ENCODE assay signal across 9 cellular contexts in genomic region chr12:65948320-65949008, GRCh38.
DNase-seq lines count a peak whose midpoint lies in the region; ATAC-seq and FAIRE-seq lines count a peak whose summit lies in the region.
"Had no signal": no experiment of that assay in that cellular context is flagged by ENCODE, and none has a peak within 500 bp of the region (broad histone marks: within the 10 kb centered on the region; RNA-seq: fewer than 3 reads in every experiment).

No MANE protein-coding gene starts in this region.

- WGBS in trophoblast cell (ENCODE audit: extremely low coverage, insufficient coverage, insufficient read length): 100% methylated on average over 1 of the region's 11 CpGs

- FAIRE-seq in frontal cortex (lab: Jason Lieb, UNC): no peak

- no peak overlapping the region for H3K18ac ChIP-seq in trophoblast cell (ENCODE audit: low read length)

- no peaks in the 10 kb centered on the region for H3K9me3 Mint-ChIP-seq in activated CD4-positive, alpha-beta T cell treated with anti-CD3 and anti-CD28 coated beads, Interleukin-2, amount 10 ng/mL, durations not matched to agents 7 days and 5 days

- H3K4me1 ChIP-seq in SJSA1 (replicated peaks) (peaks cover 41% of the 10 kb centered on the region), trophoblast cell (ENCODE audit: control insufficient read depth in 1 of 2, insufficient read depth in 2 of 2, low read length in 2 of 2) (peaks cover 6 to 8% of the 10 kb centered on the region in 2 experiments)

- H3K23ac ChIP-seq in trophoblast cell (ENCODE audit: low read length): no peak overlapping the region

- CTCF ChIA-PET in activated CD4-positive, alpha-beta T cell treated with anti-CD3 and anti-CD28 coated beads, Interleukin-2, amount 10 ng/mL, durations not matched to agents 7 days and 5 days (lab: Charles Lee): no interaction called here

- no peak overlapping the region for H4K91ac ChIP-seq in trophoblast cell (ENCODE audit: low read depth, low read length)

- no peak overlapping the region for H3K4me2 ChIP-seq in trophoblast cell (ENCODE audit: low read length)

- H3K4me3 Mint-ChIP-seq in activated CD4-positive, alpha-beta T cell treated with anti-CD3 and anti-CD28 coated beads, Interleukin-2, amount 10 ng/mL, durations not matched to agents 7 days and 5 days: no peak overlapping the region

- H3K27ac Mint-ChIP-seq in activated CD4-positive, alpha-beta T cell treated with anti-CD3 and anti-CD28 coated beads, Interleukin-2, amount 10 ng/mL, durations not matched to agents 7 days and 5 days: no peak overlapping the region

- peak overlapping the region; percentile 79 for H3K27ac ChIP-seq in SJSA1
- H3K27ac ChIP-seq in trophoblast cell (ENCODE audit: low read depth, low read length): peak overlapping the region; percentile 8

- H2BK12ac ChIP-seq in trophoblast cell (ENCODE audit: low read length): no peak overlapping the region

- H4K12ac ChIP-seq in trophoblast cell (ENCODE audit: low read depth, low read length): no peak overlapping the region

- no peaks in the 10 kb centered on the region for H3K4me1 Mint-ChIP-seq in activated CD4-positive, alpha-beta T cell treated with anti-CD3 and anti-CD28 coated beads, Interleukin-2, amount 10 ng/mL, durations not matched to agents 7 days and 5 days

- no peak overlapping the region for H2BK5ac ChIP-seq in trophoblast cell (ENCODE audit: low read depth, low read length, poor library complexity)

- H3K27me3 ChIP-seq in SJSA1 (replicated peaks): no peaks in the 10 kb centered on the region
- H3K27me3 ChIP-seq in trophoblast cell (ENCODE audit: insufficient read depth, low read length): no peaks in the 10 kb centered on the region

- no peak overlapping the region for H2BK120ac ChIP-seq in trophoblast cell (ENCODE audit: insufficient read depth, low read length, poor library complexity)

- ATAC-seq in GM19324 (IDR thresholded peaks at IDR 0.05; ENCODE audit: low FRiP score, unreplicated experiment): no peak
- no peak for ATAC-seq in stimulated activated naive CD8-positive, alpha-beta T cell treated with anti-CD3 and anti-CD28 coated beads, Interleukin-15, Interleukin-2, amounts not matched to agents 100 U/mL and 50 U/mL, for 24 hours

- no peaks in the 10 kb centered on the region for H3K36me3 Mint-ChIP-seq in activated CD4-positive, alpha-beta T cell treated with anti-CD3 and anti-CD28 coated beads, Interleukin-2, amount 10 ng/mL, durations not matched to agents 7 days and 5 days (ENCODE audit: low read depth)

- peak; percentile 97 for DNase-seq in Daoy (ENCODE audit: low read depth)
- peak; percentile 97 for DNase-seq in SJSA1 (ENCODE audit: low read depth in 1 of 2, low spot score in 2 of 2)
- peak; percentile 8 to 14 for DNase-seq in frontal cortex (ENCODE audit: low spot score in 2 of 2)
- no peak for DNase-seq in trophoblast cell
- DNase-seq in activated CD4-positive, alpha-beta T cell treated with anti-CD3 and anti-CD28 coated beads, Interleukin-2, amount 50 U/mL, for 1 hour: no peak
- DNase-seq in stimulated activated naive CD8-positive, alpha-beta T cell treated with anti-CD3 and anti-CD28 coated beads, Interleukin-15, Interleukin-2, amounts not matched to agents 100 U/mL and 50 U/mL, for 24 hours: no peak
- no peak for DNase-seq in activated CD4-positive, alpha-beta T cell treated with anti-CD3 and anti-CD28 coated beads, Interleukin-2, amount 10 ng/mL, durations not matched to agents 7 days and 5 days
- DNase-seq: NCI-H146 had no signal

- no peaks in the 10 kb centered on the region for H3K79me2 ChIP-seq in trophoblast cell (ENCODE audit: control insufficient read depth, insufficient read depth, low read length, poor library complexity)

- peaks cover 7% of the 10 kb centered on the region for H3K79me1 ChIP-seq in trophoblast cell (ENCODE audit: low read length)

- H3K9ac ChIP-seq in trophoblast cell (ENCODE audit: low read length): no peak overlapping the region

- H3K4me3 ChIP-seq in SJSA1 (peak overlapping the region; percentile 3), trophoblast cell (ENCODE audit: low read depth, low read length) (no peak overlapping the region)

- POLR2A ChIA-PET in activated CD4-positive, alpha-beta T cell treated with anti-CD3 and anti-CD28 coated beads, Interleukin-2, amount 10 ng/mL, durations not matched to agents 7 days and 5 days (lab: Charles Lee): no interaction called here

- H4K8ac ChIP-seq in trophoblast cell (ENCODE audit: low read depth, low read length): no peak overlapping the region

- peaks cover 4% of the 10 kb centered on the region for H3K27me3 Mint-ChIP-seq in activated CD4-positive, alpha-beta T cell treated with anti-CD3 and anti-CD28 coated beads, Interleukin-2, amount 10 ng/mL, durations not matched to agents 7 days and 5 days

- H3K9me3 ChIP-seq in SJSA1 (replicated peaks): no peaks in the 10 kb centered on the region
- H3K9me3 ChIP-seq in trophoblast cell (ENCODE audit: insufficient read depth, low read depth, low read length): peaks cover 2% of the 10 kb centered on the region

- no peaks in the 10 kb centered on the region for H3K36me3 ChIP-seq in SJSA1
- H3K36me3 ChIP-seq in trophoblast cell (ENCODE audit: control insufficient read depth in 1 of 2, insufficient read depth in 2 of 2, low read length in 2 of 2): no peaks in the 10 kb centered on the region

- no peak overlapping the region for H3K14ac ChIP-seq in trophoblast cell (ENCODE audit: low read length)

- no peak overlapping the region for H2AK5ac ChIP-seq in trophoblast cell (ENCODE audit: low read length)

- no peak overlapping the region for H2AFZ ChIP-seq in trophoblast cell (ENCODE audit: insufficient read depth, low read length, poor library complexity)

- no peak overlapping the region for H3K4ac ChIP-seq in trophoblast cell (ENCODE audit: low read depth, low read length)

Comparison
In these comparisons a context has a peak if more than half of its experiments do, and no peak if none do; other contexts are left out.
1. DNase-seq: peak in Daoy (single experiment), SJSA1 (2 of 2) and frontal cortex (2 of 2); none in trophoblast cell (0 of 2), activated CD4-positive, alpha-beta T cell treated with anti-CD3 and anti-CD28 coated beads, Interleukin-2, amount 50 U/mL, for 1 hour (single experiment), stimulated activated naive CD8-positive, alpha-beta T cell treated with anti-CD3 and anti-CD28 coated beads, Interleukin-15, Interleukin-2, amounts not matched to agents 100 U/mL and 50 U/mL, for 24 hours (single experiment) and activated CD4-positive, alpha-beta T cell treated with anti-CD3 and anti-CD28 coated beads, Interleukin-2, amount 10 ng/mL, durations not matched to agents 7 days and 5 days (single experiment).